ENCODE assay signal across 21 cellular contexts in the genomic region with DNA sequence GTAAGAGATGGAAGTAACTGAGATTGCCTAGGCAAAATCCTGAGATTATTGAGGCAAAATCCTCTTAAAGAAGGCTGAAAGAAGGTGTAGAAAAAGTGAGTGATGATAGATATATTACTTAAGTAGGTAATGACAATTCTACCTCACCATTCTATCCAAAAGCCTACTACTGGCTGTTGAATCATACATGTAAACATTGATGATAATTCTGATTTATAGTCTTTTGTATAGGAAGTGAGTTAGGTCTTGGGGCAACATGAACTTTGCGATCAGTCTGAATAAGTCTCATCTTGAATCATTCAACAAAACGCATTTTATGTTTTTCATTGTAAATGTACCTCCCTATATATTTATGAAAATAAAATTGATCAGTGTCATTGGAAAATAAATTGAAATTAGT.
"Had no signal": no experiment of that assay in that cellular context is flagged by ENCODE, and none has a peak within 500 bp of the region (broad histone marks: within the 10 kb centered on the region; RNA-seq: fewer than 3 reads in every experiment).

No MANE protein-coding gene starts in this region.

- H3K27me3 ChIP-seq: esophagus muscularis mucosa, neural progenitor cell, upper lobe of left lung had no signal

- H3K27ac ChIP-seq: esophagus muscularis mucosa, left ventricle myocardium inferior, neural progenitor cell, psoas muscle, thoracic aorta, upper lobe of left lung, VCaP had no signal

- ATAC-seq: psoas muscle, right cardiac atrium had no signal

- H3K9me3 ChIP-seq: esophagus muscularis mucosa, left ventricle myocardium inferior, psoas muscle, thoracic aorta, upper lobe of left lung had no signal

- H3K27me3 Mint-ChIP-seq: activated T-cell treated with anti-CD3 and anti-CD28 coated beads, Interleukin-2, amount 50 U/mL, for 24 hours; dendritic cell treated with granulocyte-macrophage colony-stimulating factor and Interleukin-4, amounts not matched to agents 40 ng/mL and 50 ng/mL, for 4 days had no signal

- H3K4me1 ChIP-seq: esophagus muscularis mucosa, left ventricle myocardium inferior, psoas muscle, upper lobe of left lung had no signal

- H3K9me3 Mint-ChIP-seq: activated T-cell treated with anti-CD3 and anti-CD28 coated beads, Interleukin-2, amount 50 U/mL, for 24 hours; dendritic cell treated with granulocyte-macrophage colony-stimulating factor and Interleukin-4, amounts not matched to agents 40 ng/mL and 50 ng/mL, for 4 days; immature natural killer cell; neural progenitor cell had no signal

- FAIRE-seq: endothelial cell of umbilical vein had no signal

- DNase-seq: activated CD4-positive, alpha-beta T cell treated with anti-CD3 and anti-CD28 coated beads, Interleukin-2, amount 50 U/mL, for 48 hours; activated effector memory CD4-positive, alpha-beta T cell treated with Interleukin-2 at 50 U/mL for 16 hours; activated naive CD4-positive, alpha-beta T cell treated with anti-CD3 and anti-CD28 coated beads, Interleukin-2, amount 50 U/mL, for 16 hours; activated T-cell treated with anti-CD3 and anti-CD28 coated beads, Interleukin-2, amount 50 U/mL, for 24 hours; amniotic stem cell; effector CD8-positive, alpha-beta T cell; immature natural killer cell; kidney glomerular epithelial cell; left ventricle myocardium inferior; psoas muscle; right cardiac atrium; stimulated activated CD4-positive, alpha-beta T cell treated with anti-CD3 and anti-CD28 coated beads, Interleukin-15, amount 100 ng/mL, for 24 hours; stimulated activated CD4-positive, alpha-beta T cell treated with anti-CD3 and anti-CD28 coated beads, Interleukin-2, amount 100 ng/mL, for 48 hours; T-helper 2 cell; upper lobe of left lung had no signal

- H3K36me3 ChIP-seq: esophagus muscularis mucosa, left ventricle myocardium inferior, neural progenitor cell, thoracic aorta had no signal

- H3K4me3 ChIP-seq: esophagus muscularis mucosa, left ventricle myocardium inferior, neural progenitor cell, psoas muscle, thoracic aorta, upper lobe of left lung had no signal

- H3K27ac Mint-ChIP-seq: dendritic cell treated with granulocyte-macrophage colony-stimulating factor and Interleukin-4, amounts not matched to agents 40 ng/mL and 50 ng/mL, for 4 days; neural progenitor cell had no signal

- H3K4me3 Mint-ChIP-seq: activated T-cell treated with anti-CD3 and anti-CD28 coated beads, Interleukin-2, amount 50 U/mL, for 24 hours; dendritic cell treated with granulocyte-macrophage colony-stimulating factor and Interleukin-4, amounts not matched to agents 40 ng/mL and 50 ng/mL, for 4 days; immature natural killer cell; neural progenitor cell had no signal
